Comparison of ENCODE assay signal across 17 cellular contexts in genomic region chr13:92265408-92265807, GRCh38.
"Had no signal": no experiment of that assay in that cellular context is flagged by ENCODE, and none has a peak within 500 bp of the region (broad histone marks: within the 10 kb centered on the region; RNA-seq: fewer than 3 reads in every experiment).

No MANE protein-coding gene starts in this region.

- H3K4me2 ChIP-seq: hepatocyte had no signal

- DNase-seq: activated naive CD4-positive, alpha-beta T cell treated with Interleukin-2 at 50 U/mL for 16 hours; effector CD4-positive, alpha-beta T cell; esophagus squamous epithelium; mucosa of descending colon; naive thymus-derived CD8-positive, alpha-beta T cell; stimulated activated CD4-positive, alpha-beta T cell treated with anti-CD3 and anti-CD28 coated beads, Interleukin-2, amount 100 ng/mL, for 48 hours; T-helper 9 cell; thyroid gland had no signal

- H3K4me1 Mint-ChIP-seq: memory B cell; naive thymus-derived CD8-positive, alpha-beta T cell; stimulated activated memory B cell treated with anti-CD40 and anti-IgM and Interleukin-4, amounts not matched to agents 10 μg/mL and 1 μg/mL and 100 μg/mL, for 72 hours had no signal

- H3K36me3 Mint-ChIP-seq: memory B cell; naive thymus-derived CD8-positive, alpha-beta T cell; stimulated activated memory B cell treated with anti-CD40 and anti-IgM and Interleukin-4, amounts not matched to agents 10 μg/mL and 1 μg/mL and 100 μg/mL, for 72 hours had no signal

- H3K27ac ChIP-seq: ascending aorta, cardiac muscle cell, coronary artery, esophagus squamous epithelium, hepatocyte, neutrophil, thyroid gland had no signal

- H3K4me1 ChIP-seq: ascending aorta, esophagus squamous epithelium, thyroid gland had no signal

- H3K27me3 ChIP-seq: ascending aorta, cardiac muscle cell, esophagus squamous epithelium, hepatocyte, neutrophil, thyroid gland had no signal

- H3K27ac Mint-ChIP-seq: memory B cell; naive thymus-derived CD8-positive, alpha-beta T cell; stimulated activated memory B cell treated with anti-CD40 and anti-IgM and Interleukin-4, amounts not matched to agents 10 μg/mL and 1 μg/mL and 100 μg/mL, for 72 hours had no signal

- H3K36me3 ChIP-seq: ascending aorta, cardiac muscle cell, esophagus squamous epithelium, neutrophil, thyroid gland had no signal

- H3K27me3 Mint-ChIP-seq: memory B cell; naive thymus-derived CD8-positive, alpha-beta T cell; stimulated activated memory B cell treated with anti-CD40 and anti-IgM and Interleukin-4, amounts not matched to agents 10 μg/mL and 1 μg/mL and 100 μg/mL, for 72 hours had no signal

- ATAC-seq: activated CD4-positive, CD25-positive, alpha-beta regulatory T cell treated with anti-CD3 and anti-CD28 coated beads, Interleukin-2, amount 50 U/mL, for 24 hours; left lobe of liver; mucosa of descending colon; naive thymus-derived CD8-positive, alpha-beta T cell; stimulated activated memory B cell treated with anti-CD40 and anti-IgM and Interleukin-4, amounts not matched to agents 10 μg/mL and 1 μg/mL and 100 μg/mL, for 72 hours had no signal

- H3K9me3 ChIP-seq: ascending aorta, esophagus squamous epithelium, mucosa of descending colon, neutrophil, thyroid gland had no signal

- H2AFZ ChIP-seq: hepatocyte had no signal

- H3K4me3 ChIP-seq: ascending aorta, cardiac muscle cell, coronary artery, esophagus squamous epithelium, hepatocyte, mucosa of descending colon, thyroid gland had no signal

- H3K4me3 Mint-ChIP-seq: memory B cell; naive thymus-derived CD8-positive, alpha-beta T cell; stimulated activated memory B cell treated with anti-CD40 and anti-IgM and Interleukin-4, amounts not matched to agents 10 μg/mL and 1 μg/mL and 100 μg/mL, for 72 hours had no signal

- H3K79me2 ChIP-seq: hepatocyte had no signal
